ENCODE assay signal across 10 cellular contexts in the genomic region with DNA sequence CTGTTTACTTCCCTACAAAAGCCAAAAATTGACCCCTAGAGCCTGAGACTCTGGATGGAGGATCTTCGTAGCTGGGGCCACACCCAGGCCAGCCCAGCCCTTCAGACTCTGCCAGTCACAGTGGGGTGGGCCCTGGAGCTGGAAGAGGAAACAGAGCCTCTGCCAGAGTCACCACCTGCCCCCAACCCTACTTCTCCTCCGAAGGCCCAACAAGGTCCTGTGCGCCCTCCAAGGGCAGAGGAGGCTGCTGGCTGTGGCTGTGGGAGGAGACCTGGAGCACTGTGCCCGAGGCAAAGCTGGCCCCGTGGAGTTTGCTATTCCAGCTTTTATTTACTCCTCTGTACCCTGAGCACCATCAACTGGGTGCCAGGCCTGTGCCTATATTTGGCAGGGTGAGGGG. TPM values are rescaled to one million over a fixed set of nuclear protein-coding genes. Genes with fewer than 3 reads are reported as not detected.
DNase-seq lines count a peak whose midpoint lies in the region; ATAC-seq and TF ChIP-seq lines count a peak whose summit lies in the region.
"Had no signal": no experiment of that assay in that cellular context is flagged by ENCODE, and none has a peak within 500 bp of the region (broad histone marks: within the 10 kb centered on the region; RNA-seq: fewer than 3 reads in every experiment).

No MANE protein-coding gene starts in this region.

- no peaks in the 10 kb centered on the region for H3K27me3 Mint-ChIP-seq in activated CD4-positive, alpha-beta T cell treated with anti-CD3 and anti-CD28 coated beads for 36 hours
- H3K27me3 Mint-ChIP-seq in T-helper 17 cell = no peaks in the 10 kb centered on the region

- H3K4me3 Mint-ChIP-seq in activated CD4-positive, alpha-beta T cell treated with anti-CD3 and anti-CD28 coated beads for 36 hours = peak overlapping the region; percentile 64
- peak overlapping the region; percentile 43 for H3K4me3 Mint-ChIP-seq in T-helper 17 cell

- H3K4me1 ChIP-seq in spleen = peaks cover 5 to 58% (median 42%) of the 10 kb centered on the region in 6 donors

- peak; percentile 47 for DNase-seq in activated CD4-positive, alpha-beta T cell treated with anti-CD3 and anti-CD28 coated beads for 36 hours
- DNase-seq in activated CD4-positive, alpha-beta T cell treated with anti-CD3 and anti-CD28 coated beads for 4 hours = no peak
- DNase-seq in T-helper 17 cell = no peak
- no peak for DNase-seq in left cardiac atrium
- peak; percentile 80 for DNase-seq in spleen
- DNase-seq: anterior cingulate cortex, retina had no signal

- no peaks in the 10 kb centered on the region for H3K9me3 Mint-ChIP-seq in activated CD4-positive, alpha-beta T cell treated with anti-CD3 and anti-CD28 coated beads for 36 hours (ENCODE audit: low read depth)

- peaks cover 79% of the 10 kb centered on the region for H3K4me1 Mint-ChIP-seq in activated CD4-positive, alpha-beta T cell treated with anti-CD3 and anti-CD28 coated beads for 36 hours
- peaks cover 45% of the 10 kb centered on the region for H3K4me1 Mint-ChIP-seq in T-helper 17 cell

- intact Hi-C loops in activated CD4-positive, alpha-beta T cell treated with anti-CD3 and anti-CD28 coated beads for 36 hours (cut with DNase I, micrococcal nuclease) = no loop called here
- intact Hi-C loops in left cardiac atrium (cut with DNase I) = no loop called here
- intact Hi-C loops in spleen (cut with DNase I; ENCODE audit: low total_unique reads) = no loop called here

- WGBS in spleen, 5 donors = 27 to 42% (median 30%) methylated on average over 4 to 5 of the region's 5 CpGs

- peaks cover 49% of the 10 kb centered on the region for H3K36me3 Mint-ChIP-seq in activated CD4-positive, alpha-beta T cell treated with anti-CD3 and anti-CD28 coated beads for 36 hours (ENCODE audit: low read depth)
- H3K36me3 Mint-ChIP-seq in T-helper 17 cell (ENCODE audit: low read depth) = no peaks in the 10 kb centered on the region

- H3K4me3 ChIP-seq in spleen = no peak overlapping the region

- CTCF ChIA-PET in activated CD4-positive, alpha-beta T cell treated with anti-CD3 and anti-CD28 coated beads for 36 hours (lab: Charles Lee) = interaction anchor here (0.6 to 10.4 kb wide), 6 partner anchors 15 to 271 kb away, joined by 3 to 339 read pairs (median 4); a partner anchor contains a TSS

- TF ChIP-seq POLR2A in spleen (IDR thresholded peaks at IDR 0.05) = no peak

- no peaks in the 10 kb centered on the region for H3K36me3 ChIP-seq in spleen

- no peak for TF ChIP-seq CTCF in spleen (IDR thresholded peaks at IDR 0.05 in 8 of 11, conservative IDR thresholded peaks at IDR 0.05 in 3 of 11)

- H3K27me3 ChIP-seq in spleen (replicated peaks in 1 of 7) = no peaks in the 10 kb centered on the region

- POLR2A ChIA-PET in activated CD4-positive, alpha-beta T cell treated with anti-CD3 and anti-CD28 coated beads for 36 hours (lab: Charles Lee) = interaction anchor here (0.6 to 9.2 kb wide), 5 partner anchors 10 to 1674 kb away, joined by 3 to 585 read pairs (median 228); a partner anchor contains a TSS

- ATAC-seq in activated CD4-positive, alpha-beta T cell treated with anti-CD3 and anti-CD28 coated beads for 36 hours = no peak
- no peak for ATAC-seq in T-helper 17 cell
- peak; percentile 16 to 40 for ATAC-seq in left cardiac atrium
- no peak for ATAC-seq in HG02981 (IDR thresholded peaks at IDR 0.05; ENCODE audit: unreplicated experiment)
- no peak for ATAC-seq in HG03342 (IDR thresholded peaks at IDR 0.05; ENCODE audit: unreplicated experiment)
- ATAC-seq in HG03135 (IDR thresholded peaks at IDR 0.05; ENCODE audit: unreplicated experiment) = no peak

- H3K9me3 ChIP-seq in T-helper 17 cell (ENCODE audit: control insufficient read depth, low read length, poor library complexity, severe bottlenecking) (no peaks in the 10 kb centered on the region), spleen (no peaks in the 10 kb centered on the region)

- H3K27ac Mint-ChIP-seq in activated CD4-positive, alpha-beta T cell treated with anti-CD3 and anti-CD28 coated beads for 36 hours = peak overlapping the region; percentile 100
- peak overlapping the region; percentile 91 for H3K27ac Mint-ChIP-seq in T-helper 17 cell

- peak overlapping the region in 5 of 8 donors; percentile 15 to 98 (median 96) for H3K27ac ChIP-seq in spleen

RNA-seq across cellular contexts. Expression of a gene that starts 19.0 kb away (rescaled TPM):
- total RNA-seq in activated CD4-positive, alpha-beta T cell treated with anti-CD3 and anti-CD28 coated beads for 36 hours = 100 to 1,000 TPM; 265 to 269 TPM
- total RNA-seq in T-helper 17 cell = 10 to 100 TPM; 28.3 to 63.4 TPM
- 10 to 100 TPM in 1 of 2 donors, 1 to 10 TPM in 1; 10.0 to 41.9 TPM for total RNA-seq in left cardiac atrium
- 10 to 100 TPM in 5 of 7 donors, 1 to 10 TPM in 2; 8.7 to 23.6 (median 14.0) TPM for total RNA-seq in spleen
- polyA plus RNA-seq in spleen = 1 to 10 TPM; 2.9 to 7.4 (median 6.7) TPM

RNA-seq across cellular contexts. Expression of a gene that starts 23.2 kb away (rescaled TPM):
- 10 to 100 TPM; 61.6 to 77.7 TPM for total RNA-seq in activated CD4-positive, alpha-beta T cell treated with anti-CD3 and anti-CD28 coated beads for 36 hours
- total RNA-seq in T-helper 17 cell = 10 to 100 TPM; 22.7 to 25.1 TPM
- total RNA-seq in left cardiac atrium = 10 to 100 TPM; 11.8 to 19.7 TPM
- total RNA-seq in spleen = 10 to 100 TPM in 6 of 7 donors, 1 to 10 TPM in 1; 7.6 to 22.5 (median 18.9) TPM
- 10 to 100 TPM; 25.1 to 45.2 (median 41.1) TPM for polyA plus RNA-seq in spleen

RNA-seq across cellular contexts. Expression of a gene that starts 24.4 kb away (rescaled TPM):
- 100 to 1,000 TPM; 178 to 218 TPM for total RNA-seq in activated CD4-positive, alpha-beta T cell treated with anti-CD3 and anti-CD28 coated beads for 36 hours
- total RNA-seq in T-helper 17 cell = 10 to 100 TPM; 44.7 to 49.2 TPM
- 100 to 1,000 TPM; 170 to 177 TPM for total RNA-seq in left cardiac atrium
- 10 to 100 TPM; 34.7 to 55.0 (median 44.9) TPM for total RNA-seq in spleen
- polyA plus RNA-seq in spleen = 10 to 100 TPM; 18.0 to 34.8 (median 18.9) TPM

RNA-seq across cellular contexts. Expression of a gene that starts 25.0 kb away (rescaled TPM):
- total RNA-seq in activated CD4-positive, alpha-beta T cell treated with anti-CD3 and anti-CD28 coated beads for 36 hours = 10 to 100 TPM; 31.7 to 31.9 TPM
- 10 to 100 TPM; 15.0 to 17.1 TPM for total RNA-seq in T-helper 17 cell
- 10 to 100 TPM; 29.7 to 32.3 TPM for total RNA-seq in left cardiac atrium
- 10 to 100 TPM in 1 of 7 donors, 1 to 10 TPM in 6; 3.2 to 12.2 (median 5.8) TPM for total RNA-seq in spleen
- 1 to 10 TPM; 2.3 to 4.6 (median 3.5) TPM for polyA plus RNA-seq in spleen

Comparison
In these comparisons a context has a peak if more than half of its experiments do, and no peak if none do; other contexts are left out.
1. DNase-seq: peak in activated CD4-positive, alpha-beta T cell treated with anti-CD3 and anti-CD28 coated beads for 36 hours (single experiment) and spleen (single experiment); none in activated CD4-positive, alpha-beta T cell treated with anti-CD3 and anti-CD28 coated beads for 4 hours (0 of 2), T-helper 17 cell (0 of 3) and left cardiac atrium (single experiment).
2. ATAC-seq: peak in left cardiac atrium (2 of 2); none in activated CD4-positive, alpha-beta T cell treated with anti-CD3 and anti-CD28 coated beads for 36 hours (single experiment), T-helper 17 cell (single experiment), HG02981 (single experiment), HG03342 (single experiment) and HG03135 (single experiment).
3. RNA of a gene that starts 19.0 kb away (total RNA-seq): 265 to 269 TPM in activated CD4-positive, alpha-beta T cell treated with anti-CD3 and anti-CD28 coated beads for 36 hours; 28.3 to 63.4 TPM in T-helper 17 cell, 10.0 to 41.9 TPM in left cardiac atrium and 8.7 to 23.6 TPM in spleen; every median in the first group is over 4 times any median in the second.